In genomic region chr6:125004797-125005595, GRCh38 we compare ENCODE assay signal across 17 cellular contexts.
"Had no signal": no experiment of that assay in that cellular context is flagged by ENCODE, and none has a peak within 500 bp of the region (broad histone marks: within the 10 kb centered on the region; RNA-seq: fewer than 3 reads in every experiment).

No MANE protein-coding gene starts in this region.

- H3K9me3 ChIP-seq: psoas muscle, stomach, thoracic aorta, transverse colon had no signal

- DNase-seq: effector CD4-positive, alpha-beta T cell; endodermal cell; foreskin keratinocyte; mesendoderm; naive B cell; psoas muscle; retina; stimulated activated naive CD4-positive, alpha-beta T cell; substantia nigra; transverse colon had no signal

- H3K27ac Mint-ChIP-seq: endodermal cell, naive B cell, nephron had no signal

- H3K27me3 Mint-ChIP-seq: naive B cell had no signal

- H3K36me3 ChIP-seq: stomach, thoracic aorta, transverse colon had no signal

- ATAC-seq: sciatic nerve had no signal

- H3K27ac ChIP-seq: coronary artery, foreskin keratinocyte, psoas muscle, stomach, thoracic aorta, transverse colon had no signal

- H3K4me3 ChIP-seq: coronary artery, psoas muscle, stomach, thoracic aorta, transverse colon had no signal

- FAIRE-seq: endothelial cell of umbilical vein, urothelium cell line had no signal

- H3K4me3 Mint-ChIP-seq: endodermal cell, naive B cell, nephron had no signal

- H3K27me3 ChIP-seq: foreskin keratinocyte, stomach, transverse colon had no signal

- H3K36me3 Mint-ChIP-seq: naive B cell had no signal
